ENCODE assay signal across 9 cellular contexts in genomic region chrX:47234583-47234982, GRCh38. TPM values are rescaled to one million over a fixed set of nuclear protein-coding genes. Genes with fewer than 3 reads are reported as not detected.
DNase-seq lines count a peak whose midpoint lies in the region; ATAC-seq and TF ChIP-seq lines count a peak whose summit lies in the region.
"Had no signal": no experiment of that assay in that cellular context is flagged by ENCODE, and none has a peak within 500 bp of the region (broad histone marks: within the 10 kb centered on the region; RNA-seq: fewer than 3 reads in every experiment).

No MANE protein-coding gene starts in this region.

- DNase-seq in activated T-cell treated with anti-CD3 and anti-CD28 coated beads, Interleukin-2, amount 50 U/mL, for 4 hours: no peak
- DNase-seq in activated T-cell treated with anti-CD3 and anti-CD28 coated beads for 4 hours (no peak), thoracic aorta (ENCODE audit: low spot score) (no peak), glomerular visceral epithelial cell (ENCODE audit: extremely low spot score) (no peak)
- DNase-seq in activated T-helper 2 cell treated with anti-CD3 and anti-CD28 coated beads, Interferon-gamma antibody, Interleukin-2, Interleukin-4, amounts not matched to agents 10 μg/mL and 5 μg/mL and 100 μg/mL, durations not matched to agents 14 hours and 24 hours and 36 hours (ENCODE audit: low spot score): no peak
- DNase-seq: NCI-H774 had no signal

- no peak for TF ChIP-seq CTCF in thoracic aorta (IDR thresholded peaks at IDR 0.05)

- peak overlapping the region; percentile 97; the same call in 1 of the 2 replicates for H3K9ac ChIP-seq in iPS-20b (ENCODE audit: low read depth, low read length)

- H3K4me1 Mint-ChIP-seq in activated T-cell treated with anti-CD3 and anti-CD28 coated beads, Interleukin-2, amount 50 U/mL, for 4 hours (ENCODE audit: low read depth): peaks cover 17% of the 10 kb centered on the region
- peaks cover 17% of the 10 kb centered on the region for H3K4me1 Mint-ChIP-seq in activated T-helper 2 cell treated with anti-CD3 and anti-CD28 coated beads, Interferon-gamma antibody, Interleukin-2, Interleukin-4, amounts not matched to agents 10 μg/mL and 5 μg/mL and 100 μg/mL, durations not matched to agents 14 hours and 24 hours and 36 hours (ENCODE audit: low read depth)

- no peaks in the 10 kb centered on the region for H3K9me3 Mint-ChIP-seq in activated T-cell treated with anti-CD3 and anti-CD28 coated beads, Interleukin-2, amount 50 U/mL, for 4 hours
- H3K9me3 Mint-ChIP-seq in activated T-helper 2 cell treated with anti-CD3 and anti-CD28 coated beads, Interferon-gamma antibody, Interleukin-2, Interleukin-4, amounts not matched to agents 10 μg/mL and 5 μg/mL and 100 μg/mL, durations not matched to agents 14 hours and 24 hours and 36 hours: no peaks in the 10 kb centered on the region

- H3K9me3 ChIP-seq in iPS-20b (ENCODE audit: insufficient read depth, low read depth, low read length): no peaks in the 10 kb centered on the region
- H3K9me3 ChIP-seq in thoracic aorta: no peaks in the 10 kb centered on the region

- intact Hi-C loops in activated T-helper 2 cell treated with anti-CD3 and anti-CD28 coated beads, Interferon-gamma antibody, Interleukin-2, Interleukin-4, amounts not matched to agents 10 μg/mL and 5 μg/mL and 100 μg/mL, durations not matched to agents 14 hours and 24 hours and 36 hours (cut with micrococcal nuclease): loop anchor here (10.0 kb wide), 1 partner anchor 80 kb away; no protein-coding TSS in a partner anchor

- peak overlapping the region; percentile 60 for H3K27ac Mint-ChIP-seq in activated T-helper 2 cell treated with anti-CD3 and anti-CD28 coated beads, Interferon-gamma antibody, Interleukin-2, Interleukin-4, amounts not matched to agents 10 μg/mL and 5 μg/mL and 100 μg/mL, durations not matched to agents 14 hours and 24 hours and 36 hours

- H3K4me1 ChIP-seq in iPS-20b (ENCODE audit: insufficient read depth, low read length) (no peaks in the 10 kb centered on the region), thoracic aorta (ENCODE audit: control insufficient read depth in 1 of 2, low read depth in 2 of 2) (peaks cover 0 to 13% of the 10 kb centered on the region in 2 donors)

- H3K4me3 Mint-ChIP-seq in activated T-cell treated with anti-CD3 and anti-CD28 coated beads, Interleukin-2, amount 50 U/mL, for 4 hours: peak overlapping the region; percentile 67
- peak overlapping the region; percentile 86 for H3K4me3 Mint-ChIP-seq in activated T-helper 2 cell treated with anti-CD3 and anti-CD28 coated beads, Interferon-gamma antibody, Interleukin-2, Interleukin-4, amounts not matched to agents 10 μg/mL and 5 μg/mL and 100 μg/mL, durations not matched to agents 14 hours and 24 hours and 36 hours (ENCODE audit: low read depth)

- H3K4me3 ChIP-seq in iPS-20b (ENCODE audit: low read length) (peak overlapping the region; percentile 83), thoracic aorta (peak overlapping the region; percentile 80)

- H3K27me3 ChIP-seq in iPS-20b (ENCODE audit: insufficient read depth, low read length) (no peaks in the 10 kb centered on the region), thoracic aorta (replicated peaks; ENCODE audit: insufficient read depth) (no peaks in the 10 kb centered on the region)

- no peaks in the 10 kb centered on the region for H3K27me3 Mint-ChIP-seq in activated T-cell treated with anti-CD3 and anti-CD28 coated beads, Interleukin-2, amount 50 U/mL, for 4 hours (ENCODE audit: low read depth)
- H3K27me3 Mint-ChIP-seq in activated T-helper 2 cell treated with anti-CD3 and anti-CD28 coated beads, Interferon-gamma antibody, Interleukin-2, Interleukin-4, amounts not matched to agents 10 μg/mL and 5 μg/mL and 100 μg/mL, durations not matched to agents 14 hours and 24 hours and 36 hours (ENCODE audit: low read depth): no peaks in the 10 kb centered on the region

- no peak for ATAC-seq in activated T-cell treated with anti-CD3 and anti-CD28 coated beads, Interleukin-2, amount 50 U/mL, for 4 hours
- ATAC-seq in thoracic aorta (ENCODE audit: insufficient number of reproducible peaks, low FRiP score, low read depth): no peak
- no peak for ATAC-seq in HG03039 (IDR thresholded peaks at IDR 0.05; ENCODE audit: unreplicated experiment)
- ATAC-seq in HG02642 (IDR thresholded peaks at IDR 0.05; ENCODE audit: poor library complexity, unreplicated experiment): no peak

- no peak overlapping the region for H3K27ac ChIP-seq in iPS-20b (ENCODE audit: low read length)
- no peak overlapping the region for H3K27ac ChIP-seq in thoracic aorta

- peaks cover 8% of the 10 kb centered on the region for H3K36me3 Mint-ChIP-seq in activated T-cell treated with anti-CD3 and anti-CD28 coated beads, Interleukin-2, amount 50 U/mL, for 4 hours (ENCODE audit: insufficient read depth)
- H3K36me3 Mint-ChIP-seq in activated T-helper 2 cell treated with anti-CD3 and anti-CD28 coated beads, Interferon-gamma antibody, Interleukin-2, Interleukin-4, amounts not matched to agents 10 μg/mL and 5 μg/mL and 100 μg/mL, durations not matched to agents 14 hours and 24 hours and 36 hours (ENCODE audit: low read depth): peaks cover 17% of the 10 kb centered on the region

- H3K36me3 ChIP-seq in iPS-20b (ENCODE audit: insufficient read depth, low read depth, low read length): peaks cover 6% of the 10 kb centered on the region; the same call in 1 of the 2 replicates
- no peaks in the 10 kb centered on the region for H3K36me3 ChIP-seq in thoracic aorta

RNA-seq across cellular contexts. Expression of gene USP11, which starts 1.8 kb away (rescaled TPM):
- 10 to 100 TPM; 13.5 to 18.8 (median 16.0) TPM for total RNA-seq in activated T-cell treated with anti-CD3 and anti-CD28 coated beads, Interleukin-2, amount 50 U/mL, for 4 hours
- 37.2 and 39.5 TPM in 2 replicates for total RNA-seq in activated T-helper 2 cell treated with anti-CD3 and anti-CD28 coated beads, Interferon-gamma antibody, Interleukin-2, Interleukin-4, amounts not matched to agents 10 μg/mL and 5 μg/mL and 100 μg/mL, durations not matched to agents 14 hours and 24 hours and 36 hours
- 10 to 100 TPM; 50.8 to 68.6 TPM for total RNA-seq in thoracic aorta

RNA-seq across cellular contexts. Expression of gene CDK16, which starts 16.1 kb away (rescaled TPM):
- 10 to 100 TPM; 45.4 to 51.4 (median 49.4) TPM for total RNA-seq in activated T-cell treated with anti-CD3 and anti-CD28 coated beads, Interleukin-2, amount 50 U/mL, for 4 hours
- 71.2 and 80.6 TPM in 2 replicates for total RNA-seq in activated T-helper 2 cell treated with anti-CD3 and anti-CD28 coated beads, Interferon-gamma antibody, Interleukin-2, Interleukin-4, amounts not matched to agents 10 μg/mL and 5 μg/mL and 100 μg/mL, durations not matched to agents 14 hours and 24 hours and 36 hours
- total RNA-seq in thoracic aorta: 10 to 100 TPM; 66.7 to 74.6 TPM

RNA-seq across cellular contexts. Expression of gene UBA1, which starts 41.0 kb away (rescaled TPM):
- 100 to 1,000 TPM; 236 to 281 (median 254) TPM for total RNA-seq in activated T-cell treated with anti-CD3 and anti-CD28 coated beads, Interleukin-2, amount 50 U/mL, for 4 hours
- 242 and 250 TPM in 2 replicates for total RNA-seq in activated T-helper 2 cell treated with anti-CD3 and anti-CD28 coated beads, Interferon-gamma antibody, Interleukin-2, Interleukin-4, amounts not matched to agents 10 μg/mL and 5 μg/mL and 100 μg/mL, durations not matched to agents 14 hours and 24 hours and 36 hours
- total RNA-seq in thoracic aorta: 100 to 1,000 TPM; 132 to 133 TPM
